In genomic region chr19:21593934-21594844, GRCh38 we compare ENCODE assay signal across 17 cellular contexts.
DNase-seq lines count a peak whose midpoint lies in the region; ATAC-seq, FAIRE-seq and TF ChIP-seq lines count a peak whose summit lies in the region.
"Had no signal": no experiment of that assay in that cellular context is flagged by ENCODE, and none has a peak within 500 bp of the region (broad histone marks: within the 10 kb centered on the region; RNA-seq: fewer than 3 reads in every experiment).

No MANE protein-coding gene starts in this region.

- no peak overlapping the region for H3K9ac ChIP-seq in HepG2 (ENCODE audit: insufficient read depth, low read depth, low read length)

- H3K36me3 ChIP-seq in body of pancreas (replicated peaks in 1 of 2; ENCODE audit: insufficient read depth in 1 of 2, low read depth in 2 of 2) (no peaks in the 10 kb centered on the region), HepG2 (replicated peaks in 1 of 2; ENCODE audit: control insufficient read depth in 1 of 2, insufficient read depth in 2 of 2, low read length in 2 of 2) (no peaks in the 10 kb centered on the region), uterus (no peaks in the 10 kb centered on the region)
- H3K36me3 ChIP-seq: ovary had no signal

- peak; percentile 77 for DNase-seq in MV-4-11 (lab: John Stamatoyannopoulos, UW)
- DNase-seq in body of pancreas = peak; percentile 42 to 62 (median 48)
- no peak for DNase-seq in HepG2 (ENCODE audit: low spot score)
- DNase-seq in uterus = peak; percentile 63 to 75
- DNase-seq in activated T-cell treated with anti-CD3 and anti-CD28 coated beads, Interleukin-2, amount 50 U/mL, for 4 hours = no peak
- DNase-seq: activated CD4-positive, alpha-beta T cell treated with anti-CD3 and anti-CD28 coated beads for 36 hours; CD8-positive, alpha-beta T cell; central memory CD4-positive, alpha-beta T cell; HFFc6; NCI-H2081 treated with DMSO at 0.1 percent for 48 hours; NCI-H774; stimulated activated naive CD8-positive, alpha-beta T cell treated with anti-CD3 and anti-CD28 coated beads, Interleukin-15, amount 100 ng/mL, for 72 hours had no signal

- ATAC-seq in body of pancreas (peak; percentile 74), HepG2 (no peak), GM21576 (IDR thresholded peaks at IDR 0.05; ENCODE audit: unreplicated experiment) (no peak), HG02571 (IDR thresholded peaks at IDR 0.05; ENCODE audit: unreplicated experiment) (no peak)
- no peak for ATAC-seq in activated T-cell treated with anti-CD3 and anti-CD28 coated beads, Interleukin-2, amount 50 U/mL, for 4 hours
- ATAC-seq: activated CD4-positive, alpha-beta T cell treated with anti-CD3 and anti-CD28 coated beads for 36 hours; CD8-positive, alpha-beta T cell; stimulated activated naive CD8-positive, alpha-beta T cell treated with anti-CD3 and anti-CD28 coated beads, Interleukin-15, amount 100 ng/mL, for 72 hours had no signal

- CTCF ChIA-PET in HepG2 (lab: Yijun Ruan, JAX; ENCODE audit: low intra/inter-chr PET ratio, low total read pairs) = no interaction called here

- H2AFZ ChIP-seq in HepG2 (ENCODE audit: low read length) = no peak overlapping the region

- H3K9me3 Mint-ChIP-seq in activated T-cell treated with anti-CD3 and anti-CD28 coated beads, Interleukin-2, amount 50 U/mL, for 4 hours = no peaks in the 10 kb centered on the region
- H3K9me3 Mint-ChIP-seq: CD8-positive, alpha-beta T cell; stimulated activated naive CD8-positive, alpha-beta T cell treated with anti-CD3 and anti-CD28 coated beads, Interleukin-15, amount 100 ng/mL, for 72 hours had no signal

- TF ChIP-seq POLR2A in body of pancreas (IDR thresholded peaks at IDR 0.05) (no peak), HepG2 (IDR thresholded peaks at IDR 0.05; ENCODE audit: insufficient read depth in 1 of 2, low read depth in 2 of 2, low read length in 2 of 2) (no peak), uterus (IDR thresholded peaks at IDR 0.05) (no peak)

- H3K27me3 Mint-ChIP-seq in activated T-cell treated with anti-CD3 and anti-CD28 coated beads, Interleukin-2, amount 50 U/mL, for 4 hours (ENCODE audit: low read depth) = peaks cover 2% of the 10 kb centered on the region
- H3K27me3 Mint-ChIP-seq: activated CD4-positive, alpha-beta T cell treated with anti-CD3 and anti-CD28 coated beads for 36 hours; stimulated activated naive CD8-positive, alpha-beta T cell treated with anti-CD3 and anti-CD28 coated beads, Interleukin-15, amount 100 ng/mL, for 72 hours had no signal

- in situ Hi-C loops in HepG2 (cut with HindIII; ENCODE audit: extremely low pct_ligation_motif_present, low pct_unique_long_range_greater_than_20kb) = no loop called here

- H3K9me3 ChIP-seq in body of pancreas (no peaks in the 10 kb centered on the region), HepG2 (ENCODE audit: low read length) (peaks cover 81% of the 10 kb centered on the region), uterus (no peaks in the 10 kb centered on the region)
- H3K9me3 ChIP-seq: ovary had no signal

- no peak for FAIRE-seq in HepG2 (lab: Jason Lieb, UNC)
- FAIRE-seq: endometrium, islet of Langerhans had no signal

- POLR2A ChIA-PET in HepG2 (lab: Yijun Ruan, JAX) = no interaction called here

- H3K4me1 ChIP-seq in body of pancreas = peaks cover 62% of the 10 kb centered on the region
- no peaks in the 10 kb centered on the region for H3K4me1 ChIP-seq in HepG2 (ENCODE audit: insufficient read depth, low read length)
- H3K4me1 ChIP-seq in uterus = no peaks in the 10 kb centered on the region

- 43 to 53% methylated on average over 3 of the region's 3 CpGs for WGBS in body of pancreas, 2 donors
- WGBS in HepG2 (ENCODE audit: low lambda C conversion rate) = 0% methylated on average over 2 of the region's 3 CpGs

- no peak for TF ChIP-seq EP300 in HepG2 (IDR thresholded peaks at IDR 0.05; ENCODE audit: low read depth in 2 of 2, low read length in 2 of 2)
- no peak for TF ChIP-seq EP300 in HepG2 (CRISPR knock-in tag; IDR thresholded peaks at IDR 0.05; ENCODE audit: borderline replicate concordance)

- no peaks in the 10 kb centered on the region for H4K20me1 ChIP-seq in HepG2 (ENCODE audit: insufficient read depth, low read length)

- H3K4me3 ChIP-seq in body of pancreas = no peak overlapping the region
- H3K4me3 ChIP-seq in HepG2 (replicated peaks in 1 of 3; ENCODE audit: insufficient read depth in 1 of 3, low read depth in 2 of 3, low read length in 3 of 3) = no peak overlapping the region
- no peak overlapping the region for H3K4me3 ChIP-seq in uterus
- H3K4me3 ChIP-seq: ovary had no signal

- BruUV-seq in HepG2 (replicated peaks; lab: Mats Ljungman, UMichigan) = no TSS peak

- no peaks in the 10 kb centered on the region for H3K4me1 Mint-ChIP-seq in activated T-cell treated with anti-CD3 and anti-CD28 coated beads, Interleukin-2, amount 50 U/mL, for 4 hours (ENCODE audit: low read depth)
- H3K4me1 Mint-ChIP-seq: activated CD4-positive, alpha-beta T cell treated with anti-CD3 and anti-CD28 coated beads for 36 hours had no signal

- intact Hi-C loops in body of pancreas (cut with DNase I) (no loop called here), HepG2 (cut with micrococcal nuclease; ENCODE audit: unreplicated experiment) (no loop called here), uterus (cut with DNase I; ENCODE audit: low total_unique reads) (no loop called here)

- H3K4me3 Mint-ChIP-seq in activated T-cell treated with anti-CD3 and anti-CD28 coated beads, Interleukin-2, amount 50 U/mL, for 4 hours = no peak overlapping the region
- H3K4me3 Mint-ChIP-seq: activated CD4-positive, alpha-beta T cell treated with anti-CD3 and anti-CD28 coated beads for 36 hours; CD8-positive, alpha-beta T cell; HFFc6; stimulated activated naive CD8-positive, alpha-beta T cell treated with anti-CD3 and anti-CD28 coated beads, Interleukin-15, amount 100 ng/mL, for 72 hours had no signal

- no peak overlapping the region for H3K4me2 ChIP-seq in HepG2 (ENCODE audit: low read depth, low read length)

- TF ChIP-seq CTCF in body of pancreas (IDR thresholded peaks at IDR 0.05) (no peak), HepG2 (CRISPR knock-in tag; IDR thresholded peaks at IDR 0.05) (no peak), uterus (IDR thresholded peaks at IDR 0.05) (no peak)

- H3K79me2 ChIP-seq in HepG2 (ENCODE audit: insufficient read depth, low read length) = no peaks in the 10 kb centered on the region

- H3K27me3 ChIP-seq in body of pancreas (no peaks in the 10 kb centered on the region), HepG2 (ENCODE audit: control insufficient read depth in 1 of 2, insufficient read depth in 2 of 2, low read length in 2 of 2) (no peaks in the 10 kb centered on the region), uterus (no peaks in the 10 kb centered on the region)
- H3K27me3 ChIP-seq: ovary had no signal

- no peak for TF ChIP-seq RAD21 in HepG2 (CRISPR knock-in tag; IDR thresholded peaks at IDR 0.05)

- H3K27ac ChIP-seq in body of pancreas = peak overlapping the region; percentile 11 to 74 (median 34)
- H3K27ac ChIP-seq in HepG2 (ENCODE audit: extremely low read length, insufficient read depth, low read length) = no peak overlapping the region
- H3K27ac ChIP-seq in uterus = peak overlapping the region in 1 of 2 donors; percentile 37

- H3K36me3 Mint-ChIP-seq in activated T-cell treated with anti-CD3 and anti-CD28 coated beads, Interleukin-2, amount 50 U/mL, for 4 hours (ENCODE audit: insufficient read depth) = no peaks in the 10 kb centered on the region

TF ChIP-seq in HepG2, 621 proteins besides CTCF, POLR2A, EP300 and RAD21:
- TF ChIP-seq CEBPB (IDR thresholded peaks at IDR 0.05; ENCODE audit: borderline replicate concordance, low read depth, low read length) (peak; percentile 78), ZNF460 (CRISPR knock-in tag; IDR thresholded peaks at IDR 0.05; ENCODE audit: borderline replicate concordance) (no peak)

Comparison
In these comparisons a context has a peak if more than half of its experiments do, and no peak if none do; other contexts are left out.
1. DNase-seq: peak in MV-4-11 (single experiment), body of pancreas (4 of 4) and uterus (2 of 2); none in HepG2 (single experiment) and activated T-cell treated with anti-CD3 and anti-CD28 coated beads, Interleukin-2, amount 50 U/mL, for 4 hours (single experiment).